ENCODE assay signal across 8 cellular contexts in the genomic region with DNA sequence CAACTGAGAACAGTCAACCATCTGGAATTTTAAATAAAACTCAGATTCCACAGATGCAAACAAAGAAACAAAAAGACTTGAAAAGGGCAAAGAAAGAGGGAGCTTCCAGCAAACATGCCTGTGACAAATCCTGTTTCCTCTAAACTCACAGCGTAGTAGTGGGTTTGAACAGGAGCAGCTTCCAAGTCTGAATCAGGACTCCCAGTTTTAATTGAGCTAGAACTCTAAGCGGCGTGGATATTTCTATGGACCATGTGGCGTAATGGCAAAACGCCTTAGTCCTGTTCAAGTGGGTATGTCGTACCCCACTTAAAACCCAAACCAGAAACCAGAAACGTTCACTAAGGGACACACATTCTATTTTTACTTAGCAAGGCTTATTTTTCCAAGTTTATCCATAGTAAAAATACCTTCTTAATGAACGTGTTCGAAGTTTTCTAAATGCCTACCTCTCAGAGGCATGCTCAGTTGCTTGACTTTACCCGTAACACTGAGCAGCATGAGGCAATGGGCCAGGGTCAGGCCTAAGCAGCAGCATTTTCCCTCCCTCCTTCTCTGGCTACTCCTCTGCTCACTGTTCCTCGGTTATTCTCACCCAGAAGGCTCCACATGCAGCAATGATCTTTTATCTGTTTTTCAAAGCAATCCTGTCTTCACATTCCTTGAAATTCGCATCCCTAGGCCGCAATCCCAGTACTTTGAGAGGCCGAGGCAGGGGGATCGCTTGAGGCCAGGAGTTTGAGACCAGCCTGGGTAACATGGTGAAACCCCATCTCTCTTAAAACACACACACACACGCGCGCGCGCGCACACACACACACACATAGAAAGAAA.
DNase-seq lines count a peak whose midpoint lies in the region; ATAC-seq and TF ChIP-seq lines count a peak whose summit lies in the region.

No MANE protein-coding gene starts in this region.

- no peak overlapping the region; the same call in 2 of the 3 replicates for H3K4me3 Mint-ChIP-seq in GM23338
- H3K4me3 Mint-ChIP-seq in activated naive CD8-positive, alpha-beta T cell treated with anti-CD3 and anti-CD28 coated beads, Interleukin-2, amount 10 ng/mL, durations not matched to agents 7 days and 5 days = peak overlapping the region; percentile 25
- H3K4me3 Mint-ChIP-seq in stimulated activated memory B cell treated with anti-CD40 and anti-IgM and Interleukin-4, amounts not matched to agents 10 μg/mL and 1 μg/mL and 100 μg/mL, for 72 hours = peak overlapping the region; percentile 22

- no peaks in the 10 kb centered on the region for H3K9me3 Mint-ChIP-seq in GM23338
- no peaks in the 10 kb centered on the region for H3K9me3 Mint-ChIP-seq in activated naive CD8-positive, alpha-beta T cell treated with anti-CD3 and anti-CD28 coated beads, Interleukin-2, amount 10 ng/mL, durations not matched to agents 7 days and 5 days
- H3K9me3 Mint-ChIP-seq in stimulated activated memory B cell treated with anti-CD40 and anti-IgM and Interleukin-4, amounts not matched to agents 10 μg/mL and 1 μg/mL and 100 μg/mL, for 72 hours = no peaks in the 10 kb centered on the region

- DNase-seq in GM23338 (ENCODE audit: low spot score) (peak; percentile 51), right atrium auricular region (ENCODE audit: low spot score) (peak; percentile 56), occipital lobe (lab: John Stamatoyannopoulos, UW) (no peak), NCI-H1436 treated with DMSO at 0.1 percent for 48 hours (lab: John Stamatoyannopoulos, UW) (no peak)
- DNase-seq in activated naive CD8-positive, alpha-beta T cell treated with anti-CD3 and anti-CD28 coated beads, Interleukin-2, amount 10 ng/mL, durations not matched to agents 7 days and 5 days = no peak

- H3K27ac Mint-ChIP-seq in GM23338 = peak overlapping the region; percentile 95
- peak overlapping the region; percentile 98 for H3K27ac Mint-ChIP-seq in activated naive CD8-positive, alpha-beta T cell treated with anti-CD3 and anti-CD28 coated beads, Interleukin-2, amount 10 ng/mL, durations not matched to agents 7 days and 5 days
- H3K27ac Mint-ChIP-seq in stimulated activated memory B cell treated with anti-CD40 and anti-IgM and Interleukin-4, amounts not matched to agents 10 μg/mL and 1 μg/mL and 100 μg/mL, for 72 hours = peak overlapping the region; percentile 95

- H3K36me3 ChIP-seq in GM23338 (ENCODE audit: insufficient read depth) (no peaks in the 10 kb centered on the region), right atrium auricular region (no peaks in the 10 kb centered on the region)

- H3K9me2 ChIP-seq in GM23338 (ENCODE audit: insufficient read depth) = no peaks in the 10 kb centered on the region

- no peaks in the 10 kb centered on the region for H3K36me3 Mint-ChIP-seq in GM23338 (ENCODE audit: low read depth)
- H3K36me3 Mint-ChIP-seq in activated naive CD8-positive, alpha-beta T cell treated with anti-CD3 and anti-CD28 coated beads, Interleukin-2, amount 10 ng/mL, durations not matched to agents 7 days and 5 days = peaks cover 43% of the 10 kb centered on the region
- peaks cover 68% of the 10 kb centered on the region for H3K36me3 Mint-ChIP-seq in stimulated activated memory B cell treated with anti-CD40 and anti-IgM and Interleukin-4, amounts not matched to agents 10 μg/mL and 1 μg/mL and 100 μg/mL, for 72 hours

- H3K4me1 Mint-ChIP-seq in GM23338 = peaks cover 52% of the 10 kb centered on the region
- peaks cover 58% of the 10 kb centered on the region for H3K4me1 Mint-ChIP-seq in activated naive CD8-positive, alpha-beta T cell treated with anti-CD3 and anti-CD28 coated beads, Interleukin-2, amount 10 ng/mL, durations not matched to agents 7 days and 5 days
- peaks cover 88% of the 10 kb centered on the region for H3K4me1 Mint-ChIP-seq in stimulated activated memory B cell treated with anti-CD40 and anti-IgM and Interleukin-4, amounts not matched to agents 10 μg/mL and 1 μg/mL and 100 μg/mL, for 72 hours

- H2AFZ ChIP-seq in GM23338 = no peak overlapping the region

- ATAC-seq in GM23338 (peak; percentile 59), HG03469 (IDR thresholded peaks at IDR 0.05; ENCODE audit: unreplicated experiment) (no peak), GM21360 (IDR thresholded peaks at IDR 0.05; ENCODE audit: unreplicated experiment) (no peak)
- ATAC-seq in activated naive CD8-positive, alpha-beta T cell treated with anti-CD3 and anti-CD28 coated beads, Interleukin-2, amount 10 ng/mL, durations not matched to agents 7 days and 5 days (ENCODE audit: low read depth) = no peak
- ATAC-seq in stimulated activated memory B cell treated with anti-CD40 and anti-IgM and Interleukin-4, amounts not matched to agents 10 μg/mL and 1 μg/mL and 100 μg/mL, for 72 hours = no peak

- no peaks in the 10 kb centered on the region for H4K20me1 ChIP-seq in GM23338 (replicated peaks; ENCODE audit: insufficient read depth)

- H3K4me1 ChIP-seq in GM23338 (ENCODE audit: insufficient read depth) = peaks cover 37% of the 10 kb centered on the region
- peaks cover 0 to 38% of the 10 kb centered on the region in 2 donors for H3K4me1 ChIP-seq in right atrium auricular region

- H3K27me3 ChIP-seq in GM23338 (ENCODE audit: insufficient read depth) = no peaks in the 10 kb centered on the region
- H3K27me3 ChIP-seq in right atrium auricular region = no peaks in the 10 kb centered on the region

- H3K4me2 ChIP-seq in GM23338 = peak overlapping the region; percentile 5; the same call in 1 of the 2 replicates

- no peak overlapping the region for H3K4me3 ChIP-seq in GM23338
- no peak overlapping the region for H3K4me3 ChIP-seq in right atrium auricular region

- 0 out of 2 replicates have a peak, but pooled peaks cover 3% of the 10 kb centered on the region for H3F3A ChIP-seq in GM23338 (replicated peaks; ENCODE audit: low read depth)

- TF ChIP-seq CTCF in GM23338 (conservative IDR thresholded peaks at IDR 0.05; ENCODE audit: low read depth in 2 of 2) = no peak
- TF ChIP-seq CTCF in right atrium auricular region (IDR thresholded peaks at IDR 0.05) = no peak

- H3K9me3 ChIP-seq in right atrium auricular region = no peaks in the 10 kb centered on the region

- peak overlapping the region; percentile 94 for H3K27ac ChIP-seq in GM23338 (ENCODE audit: low read depth)
- peak overlapping the region; percentile 87 to 88 for H3K27ac ChIP-seq in right atrium auricular region

- H3K27me3 Mint-ChIP-seq in GM23338 (ENCODE audit: insufficient read depth, low read depth, poor library complexity) = peaks cover 11% of the 10 kb centered on the region
- H3K27me3 Mint-ChIP-seq in activated naive CD8-positive, alpha-beta T cell treated with anti-CD3 and anti-CD28 coated beads, Interleukin-2, amount 10 ng/mL, durations not matched to agents 7 days and 5 days = no peaks in the 10 kb centered on the region
- H3K27me3 Mint-ChIP-seq in stimulated activated memory B cell treated with anti-CD40 and anti-IgM and Interleukin-4, amounts not matched to agents 10 μg/mL and 1 μg/mL and 100 μg/mL, for 72 hours = no peaks in the 10 kb centered on the region

- POLR2A ChIA-PET in activated naive CD8-positive, alpha-beta T cell treated with anti-CD3 and anti-CD28 coated beads, Interleukin-2, amount 10 ng/mL, durations not matched to agents 7 days and 5 days (lab: Charles Lee) = interaction anchor here (1.4 to 3.3 kb wide), 6 partner anchors 70 to 96 kb away, joined by 8 to 25 read pairs (median 11); a partner anchor contains a TSS

- no peaks in the 10 kb centered on the region for H3K79me2 ChIP-seq in GM23338 (replicated peaks; ENCODE audit: insufficient read depth)

TF ChIP-seq in GM23338, 12 proteins besides CTCF, POLR2A, EP300 and RAD21 (continues in another document):
- TF ChIP-seq ZNF331 (CRISPR knock-in tag; IDR thresholded peaks at IDR 0.05; ENCODE audit: low read depth) (no peak), EZH2phosphoT487 (IDR thresholded peaks at IDR 0.05; ENCODE audit: unreplicated experiment) (no peak), CREB1 (CRISPR knock-in tag; IDR thresholded peaks at IDR 0.05; ENCODE audit: low read depth) (no peak)
- TF ChIP-seq, protein P1, sequence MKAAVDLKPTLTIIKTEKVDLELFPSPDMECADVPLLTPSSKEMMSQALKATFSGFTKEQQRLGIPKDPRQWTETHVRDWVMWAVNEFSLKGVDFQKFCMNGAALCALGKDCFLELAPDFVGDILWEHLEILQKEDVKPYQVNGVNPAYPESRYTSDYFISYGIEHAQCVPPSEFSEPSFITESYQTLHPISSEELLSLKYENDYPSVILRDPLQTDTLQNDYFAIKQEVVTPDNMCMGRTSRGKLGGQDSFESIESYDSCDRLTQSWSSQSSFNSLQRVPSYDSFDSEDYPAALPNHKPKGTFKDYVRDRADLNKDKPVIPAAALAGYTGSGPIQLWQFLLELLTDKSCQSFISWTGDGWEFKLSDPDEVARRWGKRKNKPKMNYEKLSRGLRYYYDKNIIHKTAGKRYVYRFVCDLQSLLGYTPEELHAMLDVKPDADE (IDR thresholded peaks at IDR 0.05) = no peak

Comparison
In these comparisons a context has a peak if more than half of its experiments do, and no peak if none do; other contexts are left out.
1. DNase-seq: peak in GM23338 (single experiment) and right atrium auricular region (single experiment); none in activated naive CD8-positive, alpha-beta T cell treated with anti-CD3 and anti-CD28 coated beads, Interleukin-2, amount 10 ng/mL, durations not matched to agents 7 days and 5 days (single experiment), occipital lobe (single experiment) and NCI-H1436 treated with DMSO at 0.1 percent for 48 hours (single experiment).
2. Peak in every context shown above with its lines, with median percentiles within 50 percentile points of each other: H3K27ac Mint-ChIP-seq.